ENCODE assay signal across 1 cellular context in the genomic region with DNA sequence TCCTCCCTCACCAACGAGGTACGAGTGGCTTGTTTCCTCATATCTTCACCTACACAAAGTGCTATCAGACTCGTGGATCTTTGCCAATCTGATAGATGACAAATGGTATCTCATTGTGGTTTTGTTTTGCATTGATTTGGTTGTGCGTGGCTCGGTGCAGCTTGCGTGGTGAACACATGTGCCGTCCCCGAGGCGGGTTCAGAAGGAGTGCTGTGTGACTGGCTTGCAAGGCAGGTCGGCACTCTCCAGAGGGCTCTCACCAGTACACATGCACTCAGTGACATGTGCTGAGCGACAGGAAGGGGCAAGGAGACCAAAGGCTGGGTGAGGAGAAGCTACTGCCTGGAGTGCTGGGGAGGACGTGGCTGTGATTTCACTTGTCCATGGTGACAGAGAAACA.
TF ChIP-seq lines count a peak whose summit lies in the region.

No MANE protein-coding gene starts in this region.

TF ChIP-seq in HepG2, 621 proteins besides CTCF, POLR2A, EP300 and RAD21 (continued from another document):
- TF ChIP-seq, protein P1, sequence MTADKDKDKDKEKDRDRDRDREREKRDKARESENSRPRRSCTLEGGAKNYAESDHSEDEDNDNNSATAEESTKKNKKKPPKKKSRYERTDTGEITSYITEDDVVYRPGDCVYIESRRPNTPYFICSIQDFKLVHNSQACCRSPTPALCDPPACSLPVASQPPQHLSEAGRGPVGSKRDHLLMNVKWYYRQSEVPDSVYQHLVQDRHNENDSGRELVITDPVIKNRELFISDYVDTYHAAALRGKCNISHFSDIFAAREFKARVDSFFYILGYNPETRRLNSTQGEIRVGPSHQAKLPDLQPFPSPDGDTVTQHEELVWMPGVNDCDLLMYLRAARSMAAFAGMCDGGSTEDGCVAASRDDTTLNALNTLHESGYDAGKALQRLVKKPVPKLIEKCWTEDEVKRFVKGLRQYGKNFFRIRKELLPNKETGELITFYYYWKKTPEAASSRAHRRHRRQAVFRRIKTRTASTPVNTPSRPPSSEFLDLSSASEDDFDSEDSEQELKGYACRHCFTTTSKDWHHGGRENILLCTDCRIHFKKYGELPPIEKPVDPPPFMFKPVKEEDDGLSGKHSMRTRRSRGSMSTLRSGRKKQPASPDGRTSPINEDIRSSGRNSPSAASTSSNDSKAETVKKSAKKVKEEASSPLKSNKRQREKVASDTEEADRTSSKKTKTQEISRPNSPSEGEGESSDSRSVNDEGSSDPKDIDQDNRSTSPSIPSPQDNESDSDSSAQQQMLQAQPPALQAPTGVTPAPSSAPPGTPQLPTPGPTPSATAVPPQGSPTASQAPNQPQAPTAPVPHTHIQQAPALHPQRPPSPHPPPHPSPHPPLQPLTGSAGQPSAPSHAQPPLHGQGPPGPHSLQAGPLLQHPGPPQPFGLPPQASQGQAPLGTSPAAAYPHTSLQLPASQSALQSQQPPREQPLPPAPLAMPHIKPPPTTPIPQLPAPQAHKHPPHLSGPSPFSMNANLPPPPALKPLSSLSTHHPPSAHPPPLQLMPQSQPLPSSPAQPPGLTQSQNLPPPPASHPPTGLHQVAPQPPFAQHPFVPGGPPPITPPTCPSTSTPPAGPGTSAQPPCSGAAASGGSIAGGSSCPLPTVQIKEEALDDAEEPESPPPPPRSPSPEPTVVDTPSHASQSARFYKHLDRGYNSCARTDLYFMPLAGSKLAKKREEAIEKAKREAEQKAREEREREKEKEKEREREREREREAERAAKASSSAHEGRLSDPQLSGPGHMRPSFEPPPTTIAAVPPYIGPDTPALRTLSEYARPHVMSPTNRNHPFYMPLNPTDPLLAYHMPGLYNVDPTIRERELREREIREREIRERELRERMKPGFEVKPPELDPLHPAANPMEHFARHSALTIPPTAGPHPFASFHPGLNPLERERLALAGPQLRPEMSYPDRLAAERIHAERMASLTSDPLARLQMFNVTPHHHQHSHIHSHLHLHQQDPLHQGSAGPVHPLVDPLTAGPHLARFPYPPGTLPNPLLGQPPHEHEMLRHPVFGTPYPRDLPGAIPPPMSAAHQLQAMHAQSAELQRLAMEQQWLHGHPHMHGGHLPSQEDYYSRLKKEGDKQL (CRISPR knock-in tag; IDR thresholded peaks at IDR 0.05; ENCODE audit: low read depth) = no peak
- TF ChIP-seq, protein P2, sequence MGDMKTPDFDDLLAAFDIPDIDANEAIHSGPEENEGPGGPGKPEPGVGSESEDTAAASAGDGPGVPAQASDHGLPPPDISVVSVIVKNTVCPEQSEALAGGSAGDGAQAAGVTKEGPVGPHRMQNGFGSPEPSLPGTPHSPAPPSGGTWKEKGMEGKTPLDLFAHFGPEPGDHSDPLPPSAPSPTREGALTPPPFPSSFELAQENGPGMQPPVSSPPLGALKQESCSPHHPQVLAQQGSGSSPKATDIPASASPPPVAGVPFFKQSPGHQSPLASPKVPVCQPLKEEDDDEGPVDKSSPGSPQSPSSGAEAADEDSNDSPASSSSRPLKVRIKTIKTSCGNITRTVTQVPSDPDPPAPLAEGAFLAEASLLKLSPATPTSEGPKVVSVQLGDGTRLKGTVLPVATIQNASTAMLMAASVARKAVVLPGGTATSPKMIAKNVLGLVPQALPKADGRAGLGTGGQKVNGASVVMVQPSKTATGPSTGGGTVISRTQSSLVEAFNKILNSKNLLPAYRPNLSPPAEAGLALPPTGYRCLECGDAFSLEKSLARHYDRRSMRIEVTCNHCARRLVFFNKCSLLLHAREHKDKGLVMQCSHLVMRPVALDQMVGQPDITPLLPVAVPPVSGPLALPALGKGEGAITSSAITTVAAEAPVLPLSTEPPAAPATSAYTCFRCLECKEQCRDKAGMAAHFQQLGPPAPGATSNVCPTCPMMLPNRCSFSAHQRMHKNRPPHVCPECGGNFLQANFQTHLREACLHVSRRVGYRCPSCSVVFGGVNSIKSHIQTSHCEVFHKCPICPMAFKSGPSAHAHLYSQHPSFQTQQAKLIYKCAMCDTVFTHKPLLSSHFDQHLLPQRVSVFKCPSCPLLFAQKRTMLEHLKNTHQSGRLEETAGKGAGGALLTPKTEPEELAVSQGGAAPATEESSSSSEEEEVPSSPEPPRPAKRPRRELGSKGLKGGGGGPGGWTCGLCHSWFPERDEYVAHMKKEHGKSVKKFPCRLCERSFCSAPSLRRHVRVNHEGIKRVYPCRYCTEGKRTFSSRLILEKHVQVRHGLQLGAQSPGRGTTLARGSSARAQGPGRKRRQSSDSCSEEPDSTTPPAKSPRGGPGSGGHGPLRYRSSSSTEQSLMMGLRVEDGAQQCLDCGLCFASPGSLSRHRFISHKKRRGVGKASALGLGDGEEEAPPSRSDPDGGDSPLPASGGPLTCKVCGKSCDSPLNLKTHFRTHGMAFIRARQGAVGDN (CRISPR knock-in tag; IDR thresholded peaks at IDR 0.05) = peak; percentile 35; the same call in 1 of the 2 replicates
- TF ChIP-seq YEATS2 (CRISPR knock-in tag; IDR thresholded peaks at IDR 0.05; ENCODE audit: borderline replicate concordance) (no peak), ZNF792 (CRISPR knock-in tag; IDR thresholded peaks at IDR 0.05) (no peak), XRCC5 (optimal IDR thresholded peaks at IDR 0.05; ENCODE audit: low read length) (no peak), KDM2A (CRISPR knock-in tag; IDR thresholded peaks at IDR 0.05; ENCODE audit: borderline replicate concordance, low read depth) (no peak), GTF3A (CRISPR knock-in tag; conservative IDR thresholded peaks at IDR 0.05) (no peak), ZFP37 (CRISPR knock-in tag; IDR thresholded peaks at IDR 0.05; ENCODE audit: borderline replicate concordance) (no peak)
